ENCODE assay signal across 18 cellular contexts in the genomic region with DNA sequence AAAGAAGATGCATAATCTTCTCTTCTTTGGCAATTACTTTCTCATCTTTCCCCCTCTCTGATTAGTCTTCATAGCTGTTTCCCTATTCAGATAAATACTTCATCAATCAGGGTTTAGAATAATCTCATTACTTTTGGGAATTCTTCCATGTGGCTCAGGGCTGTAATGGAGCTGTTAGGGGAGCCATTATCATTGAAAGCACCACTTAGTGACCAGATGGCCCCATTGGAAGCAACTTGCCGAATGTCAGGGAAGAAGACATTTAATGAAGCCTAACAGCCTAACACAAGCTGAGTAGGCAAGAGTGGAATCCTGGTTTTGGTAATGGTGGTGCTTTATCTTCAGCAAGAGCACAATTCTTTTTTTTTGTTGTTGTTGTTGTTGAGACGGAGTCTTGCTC. TPM values are rescaled to one million over a fixed set of nuclear protein-coding genes. Genes with fewer than 3 reads are reported as not detected.
A peak's percentile ranks its signal among the peaks of the same experiment; 100 is the strongest.
DNase-seq lines count a peak whose midpoint lies in the region; ATAC-seq and TF ChIP-seq lines count a peak whose summit lies in the region.
"Had no signal": no experiment of that assay in that cellular context is flagged by ENCODE, and none has a peak within 500 bp of the region (broad histone marks: within the 10 kb centered on the region; RNA-seq: fewer than 3 reads in every experiment).

No MANE protein-coding gene starts in this region.

- no peak overlapping the region for H3K4me3 Mint-ChIP-seq in GM23338
- no peak overlapping the region for H3K4me3 Mint-ChIP-seq in stimulated activated naive B cell treated with anti-CD40 and anti-IgM and Interleukin-4, amounts not matched to agents 10 μg/mL and 1 μg/mL and 100 μg/mL, for 72 hours
- H3K4me3 Mint-ChIP-seq: B cell; CD4-positive, alpha-beta T cell; T-cell had no signal

- H2BK120ac ChIP-seq in mesendoderm (ENCODE audit: low read depth, low read length): no peak overlapping the region

- H3K4me1 ChIP-seq in GM23338 (ENCODE audit: insufficient read depth): peaks cover 37% of the 10 kb centered on the region
- H3K4me1 ChIP-seq in mesendoderm (ENCODE audit: control insufficient read depth, low read depth, low read length): no peaks in the 10 kb centered on the region

- H4K8ac ChIP-seq in mesendoderm (ENCODE audit: low read depth, low read length): peak overlapping the region; percentile 17

- H3K4me3 ChIP-seq in GM23338 (no peak overlapping the region), mesendoderm (ENCODE audit: low read length) (no peak overlapping the region)

- no peak overlapping the region for H3K18ac ChIP-seq in mesendoderm (ENCODE audit: low read length)

- H3K27me3 ChIP-seq in GM23338 (ENCODE audit: insufficient read depth) (no peaks in the 10 kb centered on the region), mesendoderm (ENCODE audit: insufficient read depth, low read length, poor library complexity) (no peaks in the 10 kb centered on the region)

- WGBS in mesendoderm (ENCODE audit: extremely low coverage, insufficient coverage, low lambda C conversion rate): no CpG with 5 or more reads among the region's 2 CpGs

- peak overlapping the region; percentile 27; the same call in 1 of the 2 replicates for H3K4me2 ChIP-seq in GM23338
- H3K4me2 ChIP-seq in mesendoderm (ENCODE audit: low read length): no peak overlapping the region
- H3K4me2 ChIP-seq: KMS-11 had no signal

- H3K4me1 Mint-ChIP-seq in GM23338: peaks cover 50% of the 10 kb centered on the region
- H3K4me1 Mint-ChIP-seq in stimulated activated naive B cell treated with anti-CD40 and anti-IgM and Interleukin-4, amounts not matched to agents 10 μg/mL and 1 μg/mL and 100 μg/mL, for 72 hours: no peaks in the 10 kb centered on the region
- H3K4me1 Mint-ChIP-seq: B cell, T-cell had no signal

- H3K23ac ChIP-seq in mesendoderm (ENCODE audit: low read length): no peak overlapping the region

- peak; percentile 34 for ATAC-seq in GM23338
- ATAC-seq in SK-N-SH treated with all-trans-retinoic acid at 6 μM for 48 hours: peak; percentile 49; the same call in 1 of the 3 replicates
- no peak for ATAC-seq in HG03175 (IDR thresholded peaks at IDR 0.05; ENCODE audit: unreplicated experiment)
- ATAC-seq in stimulated activated naive B cell treated with anti-CD40 and anti-IgM and Interleukin-4, amounts not matched to agents 10 μg/mL and 1 μg/mL and 100 μg/mL, for 72 hours (replicated peaks): no peak
- ATAC-seq in activated naive CD4-positive, alpha-beta T cell treated with anti-CD3 and anti-CD28 coated beads, Interleukin-2, amount 50 U/mL, for 72 hours: no peak
- ATAC-seq: PC-3, T-cell had no signal

- no peak for TF ChIP-seq CTCF in GM23338 (conservative IDR thresholded peaks at IDR 0.05; ENCODE audit: low read depth in 2 of 2)

- H3K79me2 ChIP-seq in GM23338 (replicated peaks; ENCODE audit: insufficient read depth) (peaks cover 10% of the 10 kb centered on the region; the same call in 1 of the 2 replicates), mesendoderm (ENCODE audit: control insufficient read depth, insufficient read depth, low read length) (no peaks in the 10 kb centered on the region)

- no peaks in the 10 kb centered on the region for H3K79me1 ChIP-seq in mesendoderm (ENCODE audit: low read length)

- H3K56ac ChIP-seq in mesendoderm (ENCODE audit: low read length): no peak overlapping the region

- H3K27ac Mint-ChIP-seq in GM23338: 0 out of 2 replicates have a peak overlapping the region, but pooled peaks have one; percentile 50
- H3K27ac Mint-ChIP-seq in stimulated activated naive B cell treated with anti-CD40 and anti-IgM and Interleukin-4, amounts not matched to agents 10 μg/mL and 1 μg/mL and 100 μg/mL, for 72 hours: no peak overlapping the region
- H3K27ac Mint-ChIP-seq in activated naive CD4-positive, alpha-beta T cell treated with anti-CD3 and anti-CD28 coated beads, Interleukin-2, amount 50 U/mL, for 72 hours: no peak overlapping the region
- H3K27ac Mint-ChIP-seq: B cell; CD4-positive, alpha-beta T cell; T-cell had no signal

- no peaks in the 10 kb centered on the region for H3K9me2 ChIP-seq in GM23338 (ENCODE audit: insufficient read depth)

- H3K36me3 Mint-ChIP-seq in GM23338 (ENCODE audit: low read depth): no peaks in the 10 kb centered on the region
- no peaks in the 10 kb centered on the region for H3K36me3 Mint-ChIP-seq in stimulated activated naive B cell treated with anti-CD40 and anti-IgM and Interleukin-4, amounts not matched to agents 10 μg/mL and 1 μg/mL and 100 μg/mL, for 72 hours
- H3K36me3 Mint-ChIP-seq in activated naive CD4-positive, alpha-beta T cell treated with anti-CD3 and anti-CD28 coated beads, Interleukin-2, amount 50 U/mL, for 72 hours: peaks cover 0 to 6% of the 10 kb centered on the region in 2 donors
- H3K36me3 Mint-ChIP-seq: T-cell had no signal

- H3K27ac ChIP-seq in GM23338 (ENCODE audit: low read depth): peak overlapping the region; percentile 3; the same call in 1 of the 2 replicates
- H3K27ac ChIP-seq in mesendoderm (ENCODE audit: low read depth, low read length): no peak overlapping the region
- H3K27ac ChIP-seq: KMS-11 had no signal

- H2BK15ac ChIP-seq in mesendoderm (replicated peaks; ENCODE audit: low read depth): no peak overlapping the region

- no peak overlapping the region for H4K5ac ChIP-seq in mesendoderm (ENCODE audit: low read length)

- no peak overlapping the region for H2AFZ ChIP-seq in GM23338

- peaks cover 2% of the 10 kb centered on the region; the same call in 1 of the 3 replicates for H3K9me3 Mint-ChIP-seq in GM23338
- no peaks in the 10 kb centered on the region for H3K9me3 Mint-ChIP-seq in stimulated activated naive B cell treated with anti-CD40 and anti-IgM and Interleukin-4, amounts not matched to agents 10 μg/mL and 1 μg/mL and 100 μg/mL, for 72 hours
- no peaks in the 10 kb centered on the region for H3K9me3 Mint-ChIP-seq in activated naive CD4-positive, alpha-beta T cell treated with anti-CD3 and anti-CD28 coated beads, Interleukin-2, amount 50 U/mL, for 72 hours
- H3K9me3 Mint-ChIP-seq: CD4-positive, alpha-beta T cell; T-cell had no signal

- DNase-seq in GM23338 (ENCODE audit: low spot score) (peak; percentile 57), NCI-H446 treated with DMSO at 0.1 percent for 48 hours (lab: John Stamatoyannopoulos, UW) (peak; percentile 18), mesendoderm (no peak)
- DNase-seq in stimulated activated naive B cell treated with anti-CD40 and anti-IgM and Interleukin-4, amounts not matched to agents 10 μg/mL and 1 μg/mL and 100 μg/mL, for 72 hours: no peak
- no peak for DNase-seq in activated naive CD4-positive, alpha-beta T cell treated with anti-CD3 and anti-CD28 coated beads, Interleukin-2, amount 50 U/mL, for 72 hours (ENCODE audit: low spot score in 2 of 2)
- DNase-seq: CD4-positive, alpha-beta T cell; DND-41; NCI-H1092; NCI-H146; NCI-H2081; NK-92 treated with Interleukin-12 subunit alpha and Interleukin-12 subunit beta, amount 100 ng/mL, for 24 hours; PC-3; T-cell; T-helper 9 cell had no signal

- 0 out of 2 replicates have a peak, but pooled peaks cover 3% of the 10 kb centered on the region for H3F3A ChIP-seq in GM23338 (replicated peaks; ENCODE audit: low read depth)

- no peak overlapping the region for H2BK5ac ChIP-seq in mesendoderm (ENCODE audit: low read length)

- H4K20me1 ChIP-seq in GM23338 (replicated peaks; ENCODE audit: insufficient read depth): no peaks in the 10 kb centered on the region

- no peak overlapping the region for H3K9ac ChIP-seq in mesendoderm (ENCODE audit: low read length)
- H3K9ac ChIP-seq: KMS-11 had no signal

- H3K36me3 ChIP-seq in GM23338 (ENCODE audit: insufficient read depth) (no peaks in the 10 kb centered on the region), mesendoderm (ENCODE audit: control insufficient read depth, insufficient read depth, low read length) (no peaks in the 10 kb centered on the region)

- H3K4ac ChIP-seq in mesendoderm (ENCODE audit: low read depth, low read length): no peak overlapping the region

- H3K27me3 Mint-ChIP-seq in GM23338 (ENCODE audit: insufficient read depth, low read depth, poor library complexity): peaks cover 7% of the 10 kb centered on the region
- no peaks in the 10 kb centered on the region for H3K27me3 Mint-ChIP-seq in stimulated activated naive B cell treated with anti-CD40 and anti-IgM and Interleukin-4, amounts not matched to agents 10 μg/mL and 1 μg/mL and 100 μg/mL, for 72 hours
- H3K27me3 Mint-ChIP-seq: B cell; CD4-positive, alpha-beta T cell had no signal

- no peak overlapping the region for H2AK5ac ChIP-seq in mesendoderm (ENCODE audit: low read length)

TF ChIP-seq in GM23338, 12 proteins besides CTCF, POLR2A, EP300 and RAD21 (continues in another document):
- no peak for TF ChIP-seq JUNB (IDR thresholded peaks at IDR 0.05; ENCODE audit: unreplicated experiment)

TF ChIP-seq in SK-N-SH treated with all-trans-retinoic acid at 6 μM for 48 hours, 23 proteins besides CTCF, POLR2A, EP300 and RAD21 (continues in another document):
- TF ChIP-seq, protein P1, sequence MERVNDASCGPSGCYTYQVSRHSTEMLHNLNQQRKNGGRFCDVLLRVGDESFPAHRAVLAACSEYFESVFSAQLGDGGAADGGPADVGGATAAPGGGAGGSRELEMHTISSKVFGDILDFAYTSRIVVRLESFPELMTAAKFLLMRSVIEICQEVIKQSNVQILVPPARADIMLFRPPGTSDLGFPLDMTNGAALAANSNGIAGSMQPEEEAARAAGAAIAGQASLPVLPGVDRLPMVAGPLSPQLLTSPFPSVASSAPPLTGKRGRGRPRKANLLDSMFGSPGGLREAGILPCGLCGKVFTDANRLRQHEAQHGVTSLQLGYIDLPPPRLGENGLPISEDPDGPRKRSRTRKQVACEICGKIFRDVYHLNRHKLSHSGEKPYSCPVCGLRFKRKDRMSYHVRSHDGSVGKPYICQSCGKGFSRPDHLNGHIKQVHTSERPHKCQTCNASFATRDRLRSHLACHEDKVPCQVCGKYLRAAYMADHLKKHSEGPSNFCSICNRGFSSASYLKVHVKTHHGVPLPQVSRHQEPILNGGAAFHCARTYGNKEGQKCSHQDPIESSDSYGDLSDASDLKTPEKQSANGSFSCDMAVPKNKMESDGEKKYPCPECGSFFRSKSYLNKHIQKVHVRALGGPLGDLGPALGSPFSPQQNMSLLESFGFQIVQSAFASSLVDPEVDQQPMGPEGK (CRISPR knock-in tag; IDR thresholded peaks at IDR 0.05; ENCODE audit: borderline replicate concordance): no peak
- TF ChIP-seq TCF4 (CRISPR knock-in tag; IDR thresholded peaks at IDR 0.05; ENCODE audit: borderline replicate concordance): peak; percentile 85

RNA-seq across cellular contexts. Expression of a gene that starts 45.0 kb away (rescaled TPM):
- total RNA-seq in GM23338 (2014; rRNA removed; shearing (Covaris generic)): 24.4 and 27.8 TPM in 2 replicates
- 13.0 and 14.2 TPM in 2 replicates for polyA plus RNA-seq in GM23338 (2016; fragmentation: Nextera tagmentation; extraction: Ambion mirVana)
- polyA plus RNA-seq in mesendoderm (2013, experiment 1 of 2): 6.3 TPM
- polyA plus RNA-seq in mesendoderm (2013, experiment 2 of 2): 6.0 TPM
- 10 to 100 TPM in 1 of 2 donors, 1 to 10 TPM in 1; 2.5 to 12.5 TPM for total RNA-seq in activated naive CD4-positive, alpha-beta T cell treated with anti-CD3 and anti-CD28 coated beads, Interleukin-2, amount 50 U/mL, for 72 hours

Comparison
In these comparisons a context has a peak if more than half of its experiments do, and no peak if none do; other contexts are left out.
1. ATAC-seq: peak in GM23338 (single experiment) and SK-N-SH treated with all-trans-retinoic acid at 6 μM for 48 hours (single experiment); none in HG03175 (single experiment), stimulated activated naive B cell treated with anti-CD40 and anti-IgM and Interleukin-4, amounts not matched to agents 10 μg/mL and 1 μg/mL and 100 μg/mL, for 72 hours (0 of 2) and activated naive CD4-positive, alpha-beta T cell treated with anti-CD3 and anti-CD28 coated beads, Interleukin-2, amount 50 U/mL, for 72 hours (0 of 2).
2. DNase-seq: peak in GM23338 (single experiment) and NCI-H446 treated with DMSO at 0.1 percent for 48 hours (single experiment); none in mesendoderm (single experiment), stimulated activated naive B cell treated with anti-CD40 and anti-IgM and Interleukin-4, amounts not matched to agents 10 μg/mL and 1 μg/mL and 100 μg/mL, for 72 hours (single experiment) and activated naive CD4-positive, alpha-beta T cell treated with anti-CD3 and anti-CD28 coated beads, Interleukin-2, amount 50 U/mL, for 72 hours (0 of 2).